8 cellular contexts compared by ENCODE assay signal in the genomic region with DNA sequence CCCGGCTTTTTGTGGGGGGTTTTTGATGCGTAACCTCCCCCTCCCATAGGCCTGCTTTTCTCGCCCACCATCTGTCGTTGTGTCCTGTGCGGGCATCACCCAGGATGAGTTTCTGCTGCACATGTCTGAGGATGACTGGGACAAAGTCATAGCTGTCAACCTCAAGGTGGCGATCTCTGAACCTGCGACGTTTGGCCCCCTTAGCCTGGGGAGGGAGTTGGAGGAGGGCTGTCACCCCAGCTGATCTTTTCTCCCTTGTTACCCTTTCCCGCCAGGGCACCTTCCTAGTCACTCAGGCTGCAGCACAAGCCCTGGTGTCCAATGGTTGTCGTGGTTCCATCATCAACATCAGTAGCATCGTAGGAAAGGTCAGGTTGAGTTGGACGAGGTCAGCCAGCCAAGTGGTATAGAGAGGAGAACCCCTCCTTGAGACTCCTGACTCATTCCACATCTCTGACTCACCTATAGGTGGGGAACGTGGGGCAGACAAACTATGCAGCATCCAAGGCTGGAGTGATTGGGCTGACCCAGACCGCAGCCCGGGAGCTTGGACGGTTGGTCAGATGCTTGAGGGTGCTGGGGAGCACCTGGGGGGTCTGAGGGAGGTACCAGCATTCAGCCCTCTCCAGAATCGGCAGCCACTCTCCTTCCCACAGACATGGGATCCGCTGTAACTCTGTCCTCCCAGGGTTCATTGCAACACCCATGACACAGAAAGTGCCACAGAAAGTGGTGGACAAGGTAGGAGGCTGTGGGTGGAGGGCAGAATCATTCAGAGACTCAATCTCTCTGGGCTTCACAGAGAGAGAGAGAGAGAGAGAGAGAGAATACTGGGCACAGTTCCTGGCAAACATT. TPM values are rescaled to one million over a fixed set of nuclear protein-coding genes. Genes with fewer than 3 reads are reported as not detected.
DNase-seq lines count a peak whose midpoint lies in the region; ATAC-seq and TF ChIP-seq lines count a peak whose summit lies in the region.

No MANE protein-coding gene starts in this region.

- TF ChIP-seq CTCF in endodermal cell (conservative IDR thresholded peaks at IDR 0.05), result peak; percentile 50
- TF ChIP-seq CTCF in neutrophil (IDR thresholded peaks at IDR 0.05), result no peak

- peaks cover 38% of the 10 kb centered on the region for H3K36me3 Mint-ChIP-seq in endodermal cell (ENCODE audit: low read depth)

- H3K4me3 ChIP-seq in endodermal cell (ENCODE audit: low read length) (peak overlapping the region; percentile 85), neutrophil (ENCODE audit: low read depth in 1 of 2, low read length in 1 of 2) (peak overlapping the region; percentile 74 to 81)

- H3K36me3 ChIP-seq in endodermal cell (ENCODE audit: control insufficient read depth, insufficient read depth, low read length) (peaks cover 36% of the 10 kb centered on the region), neutrophil (peaks cover 23% of the 10 kb centered on the region)

- peak overlapping the region; percentile 70 for H3K9ac ChIP-seq in endodermal cell (ENCODE audit: extremely low read depth, low read length, poor library complexity, severe bottlenecking)

- H3K27me3 ChIP-seq in endodermal cell (ENCODE audit: control insufficient read depth, insufficient read depth, low read length, poor library complexity, severe bottlenecking) (no peaks in the 10 kb centered on the region), neutrophil (peaks cover 21% of the 10 kb centered on the region)

- H3K27me3 Mint-ChIP-seq in endodermal cell (ENCODE audit: insufficient read depth), result peaks cover 23% of the 10 kb centered on the region

- H3K9me3 Mint-ChIP-seq in endodermal cell, result no peaks in the 10 kb centered on the region

- H3K9me3 ChIP-seq in endodermal cell (ENCODE audit: control insufficient read depth, low read length) (no peaks in the 10 kb centered on the region), neutrophil (no peaks in the 10 kb centered on the region)

- H3K4me1 ChIP-seq in endodermal cell (ENCODE audit: control insufficient read depth, insufficient read depth, low read length), result peaks cover 11% of the 10 kb centered on the region
- H3K4me1 ChIP-seq in neutrophil (ENCODE audit: control insufficient read depth in 1 of 2, insufficient read depth in 1 of 2, low read depth in 1 of 2, low read length in 1 of 2), result peaks cover 42 to 51% of the 10 kb centered on the region in 2 experiments

- intact Hi-C loops in cardiac septum (cut with DNase I), result no loop called here
- intact Hi-C loops in Right ventricle myocardium inferior (cut with DNase I), result loop anchor here (10.0 kb wide), 1 partner anchor 1011 kb away; a partner anchor contains a TSS

- H3K4me3 Mint-ChIP-seq in endodermal cell, result peak overlapping the region; percentile 96

- DNase-seq in cardiac septum (ENCODE audit: low spot score), result peak; percentile 68
- DNase-seq in Right ventricle myocardium inferior (ENCODE audit: missing footprints), result no peak
- peak; percentile 78 for DNase-seq in SW480 (ENCODE audit: low spot score)
- peak; percentile 77 for DNase-seq in endodermal cell
- no peak for DNase-seq in superior temporal gyrus (ENCODE audit: extremely low spot score)

- ATAC-seq in Right ventricle myocardium inferior (no peak), HG03565 (IDR thresholded peaks at IDR 0.05; ENCODE audit: unreplicated experiment) (no peak), HG02588 (IDR thresholded peaks at IDR 0.05; ENCODE audit: unreplicated experiment) (no peak)

- H3K27ac Mint-ChIP-seq in endodermal cell, result peak overlapping the region; percentile 49

- H3K27ac ChIP-seq in endodermal cell (ENCODE audit: low read depth, low read length), result peak overlapping the region; percentile 90
- H3K27ac ChIP-seq in neutrophil, result no peak overlapping the region

- peaks cover 30% of the 10 kb centered on the region for H3K4me1 Mint-ChIP-seq in endodermal cell

- WGBS in endodermal cell (ENCODE audit: insufficient coverage in 1 of 2, insufficient read length in 1 of 2), 2 experiments, result 27 to 30% methylated on average over 10 to 18 of the region's 18 CpGs

RNA-seq across cellular contexts. Expression of a gene that starts 0.9 kb away (rescaled TPM):
- total RNA-seq in cardiac septum, result 9.9 TPM
- total RNA-seq in Right ventricle myocardium inferior, result 25.0 TPM
- 1 to 10 TPM; 5.7 to 6.8 TPM for total RNA-seq in endodermal cell
- polyA plus RNA-seq in endodermal cell (2013, experiment 1 of 2), result 13.2 TPM
- 12.2 TPM for polyA plus RNA-seq in endodermal cell (2013, experiment 2 of 2)

RNA-seq across cellular contexts. Expression of a gene that starts 2.9 kb away (rescaled TPM):
- total RNA-seq in cardiac septum (24.5 TPM), Right ventricle myocardium inferior (27.7 TPM), endodermal cell (10 to 100 TPM; 31.0 to 31.8 TPM)
- polyA plus RNA-seq in endodermal cell (2013, experiment 1 of 2), result 65.4 TPM
- 55.9 TPM for polyA plus RNA-seq in endodermal cell (2013, experiment 2 of 2)

RNA-seq across cellular contexts. Expression of a gene that starts 4.7 kb away (rescaled TPM):
- total RNA-seq in cardiac septum (62.4 TPM), Right ventricle myocardium inferior (55.4 TPM), endodermal cell (100 to 1,000 TPM; 123 to 163 TPM)
- polyA plus RNA-seq in endodermal cell (2013, experiment 1 of 2), result 107 TPM
- 105 TPM for polyA plus RNA-seq in endodermal cell (2013, experiment 2 of 2)

RNA-seq across cellular contexts. Expression of a gene that starts 4.9 kb away (rescaled TPM):
- total RNA-seq in cardiac septum, result 33.5 TPM
- total RNA-seq in Right ventricle myocardium inferior, result 39.3 TPM
- 10 to 100 TPM; 24.8 to 27.2 TPM for total RNA-seq in endodermal cell
- polyA plus RNA-seq in endodermal cell (2013, experiment 1 of 2), result 46.3 TPM
- polyA plus RNA-seq in endodermal cell (2013, experiment 2 of 2), result 38.0 TPM

RNA-seq across cellular contexts. Expression of a gene that starts 13.1 kb away (rescaled TPM):
- total RNA-seq in cardiac septum (1.7 TPM), Right ventricle myocardium inferior (1.1 TPM), endodermal cell (1 to 10 TPM; 1.3 to 2.8 TPM)
- 17.6 TPM for polyA plus RNA-seq in endodermal cell (2013, experiment 1 of 2)
- 13.1 TPM for polyA plus RNA-seq in endodermal cell (2013, experiment 2 of 2)

Comparison
In these comparisons a context has a peak if more than half of its experiments do, and no peak if none do; other contexts are left out.
1. DNase-seq: peak in cardiac septum (single experiment), SW480 (single experiment) and endodermal cell (single experiment); none in Right ventricle myocardium inferior (single experiment) and superior temporal gyrus (single experiment).